Comparison of ENCODE assay signal across 17 cellular contexts in the genomic region with DNA sequence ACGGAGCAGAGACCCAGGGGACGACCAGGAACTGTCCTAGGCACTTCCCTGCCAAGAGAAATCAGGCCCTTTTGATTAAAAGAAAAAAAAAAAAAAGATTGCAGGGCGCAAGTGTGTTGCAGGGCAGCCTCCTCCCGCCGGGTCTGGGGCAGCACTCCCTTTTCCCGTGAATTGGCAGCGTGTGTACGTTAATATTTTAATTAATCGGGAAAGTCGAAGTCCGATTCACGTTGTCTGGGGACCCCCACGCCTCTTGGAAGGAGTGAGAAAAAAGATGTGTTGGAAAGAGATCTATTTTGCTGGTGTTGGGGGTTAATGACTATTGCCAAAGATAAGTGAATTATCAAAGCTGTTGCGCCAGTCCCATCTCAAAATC. TPM values are rescaled to one million over a fixed set of nuclear protein-coding genes. Genes with fewer than 3 reads are reported as not detected.
DNase-seq lines count a peak whose midpoint lies in the region; ATAC-seq lines count a peak whose summit lies in the region.
"Had no signal": no experiment of that assay in that cellular context is flagged by ENCODE, and none has a peak within 500 bp of the region (broad histone marks: within the 10 kb centered on the region; RNA-seq: fewer than 3 reads in every experiment).

No MANE protein-coding gene starts in this region.

- ATAC-seq in activated CD8-positive, alpha-beta memory T cell treated with anti-CD3 and anti-CD28 coated beads, Interleukin-2, amount 10 ng/mL, durations not matched to agents 7 days and 5 days = no peak

- H3K4me3 Mint-ChIP-seq in activated CD8-positive, alpha-beta memory T cell treated with anti-CD3 and anti-CD28 coated beads, Interleukin-2, amount 10 ng/mL, durations not matched to agents 7 days and 5 days = no peak overlapping the region
- H3K4me3 Mint-ChIP-seq: HFFc6 had no signal

- H3K4me1 Mint-ChIP-seq in activated CD8-positive, alpha-beta memory T cell treated with anti-CD3 and anti-CD28 coated beads, Interleukin-2, amount 10 ng/mL, durations not matched to agents 7 days and 5 days = peaks cover 10% of the 10 kb centered on the region

- no peak overlapping the region for H3K27ac Mint-ChIP-seq in activated CD8-positive, alpha-beta memory T cell treated with anti-CD3 and anti-CD28 coated beads, Interleukin-2, amount 10 ng/mL, durations not matched to agents 7 days and 5 days
- H3K27ac Mint-ChIP-seq: HFFc6 had no signal

- H3K4me1 ChIP-seq in HUES64 (ENCODE audit: insufficient read depth, low read length) (peaks cover 35% of the 10 kb centered on the region), skeletal muscle tissue (ENCODE audit: control insufficient read depth in 3 of 3, insufficient read depth in 3 of 3, low read length in 3 of 3) (peaks cover 6 to 18% (median 9%) of the 10 kb centered on the region in 3 donors)

- 1% methylated on average over 13 of the region's 14 CpGs for WGBS in HUES64

- no peaks in the 10 kb centered on the region for H3K9me3 ChIP-seq in HUES64 (ENCODE audit: insufficient read depth, low read depth, low read length)
- H3K9me3 ChIP-seq in iPS-18c (ENCODE audit: control insufficient read depth, insufficient read depth, low read length) = peaks cover 6% of the 10 kb centered on the region
- no peaks in the 10 kb centered on the region for H3K9me3 ChIP-seq in skeletal muscle tissue (ENCODE audit: control insufficient read depth in 3 of 3, low read length in 3 of 3)

- H3K36me3 Mint-ChIP-seq in activated CD8-positive, alpha-beta memory T cell treated with anti-CD3 and anti-CD28 coated beads, Interleukin-2, amount 10 ng/mL, durations not matched to agents 7 days and 5 days = peaks cover 6% of the 10 kb centered on the region

- H3K36me3 ChIP-seq in HUES64 (ENCODE audit: insufficient read depth, low read length) (no peaks in the 10 kb centered on the region), skeletal muscle tissue (ENCODE audit: control insufficient read depth in 3 of 3, insufficient read depth in 3 of 3, low read length in 3 of 3) (no peaks in the 10 kb centered on the region)

- H3K27me3 ChIP-seq in HUES64 (ENCODE audit: insufficient read depth, low read length) = peaks cover 98% of the 10 kb centered on the region
- H3K27me3 ChIP-seq in skeletal muscle tissue (ENCODE audit: control insufficient read depth in 3 of 3, insufficient read depth in 3 of 3, low read length in 3 of 3) = peaks cover 6 to 73% (median 62%) of the 10 kb centered on the region in 3 donors

- peaks cover 76% of the 10 kb centered on the region for H3K27me3 Mint-ChIP-seq in activated CD8-positive, alpha-beta memory T cell treated with anti-CD3 and anti-CD28 coated beads, Interleukin-2, amount 10 ng/mL, durations not matched to agents 7 days and 5 days

- H3K9ac ChIP-seq in HUES64 (ENCODE audit: low read depth, low read length) = no peak overlapping the region
- peak overlapping the region in 2 of 3 donors; percentile 11 to 60 for H3K9ac ChIP-seq in skeletal muscle tissue (ENCODE audit: low read depth in 1 of 3, low read length in 3 of 3)

- CTCF ChIA-PET in activated CD8-positive, alpha-beta memory T cell treated with anti-CD3 and anti-CD28 coated beads, Interleukin-2, amount 10 ng/mL, durations not matched to agents 7 days and 5 days (lab: Charles Lee) = no interaction called here

- H3K9me3 Mint-ChIP-seq in activated CD8-positive, alpha-beta memory T cell treated with anti-CD3 and anti-CD28 coated beads, Interleukin-2, amount 10 ng/mL, durations not matched to agents 7 days and 5 days (ENCODE audit: low read depth) = no peaks in the 10 kb centered on the region

- DNase-seq in activated CD8-positive, alpha-beta memory T cell treated with anti-CD3 and anti-CD28 coated beads, Interleukin-2, amount 10 ng/mL, durations not matched to agents 7 days and 5 days = peak; percentile 22
- no peak for DNase-seq in activated CD8-positive, alpha-beta memory T cell treated with anti-CD3 and anti-CD28 coated beads, Interleukin-2, amount 50 U/mL, for 4 hours
- no peak for DNase-seq in HUDEP-2 (lab: John Stamatoyannopoulos, UW; ENCODE audit: unreplicated experiment in 76 of 76)
- DNase-seq in NCI-H226 = no peak
- DNase-seq in stimulated activated CD4-positive, alpha-beta T cell treated with anti-CD3 and anti-CD28 coated beads, Interleukin-15, amount 100 ng/mL, for 24 hours = no peak
- DNase-seq: ACHN; activated CD4-positive, CD25-positive, alpha-beta regulatory T cell; anterior cingulate cortex; DMS53; HFFc6; kidney; NCI-H1105; NCI-H345; small intestine had no signal

- H3K27ac ChIP-seq in HUES64 (ENCODE audit: low read depth, low read length) (no peak overlapping the region), skeletal muscle tissue (ENCODE audit: low read depth, low read length) (peak overlapping the region; percentile 22)

- peak overlapping the region; percentile 44; the same call in 1 of the 2 replicates for H3K4me3 ChIP-seq in HUES64 (ENCODE audit: low read length)
- H3K4me3 ChIP-seq in iPS-18c (ENCODE audit: insufficient read depth, low read depth, low read length) = peak overlapping the region; percentile 51; the same call in 1 of the 2 replicates
- H3K4me3 ChIP-seq in skeletal muscle tissue (ENCODE audit: low read length in 3 of 3) = peak overlapping the region in 1 of 3 donors; percentile 49

RNA-seq across cellular contexts. Expression of a gene that starts 1.3 kb away (rescaled TPM):
- not detected for total RNA-seq in activated CD8-positive, alpha-beta memory T cell treated with anti-CD3 and anti-CD28 coated beads, Interleukin-2, amount 10 ng/mL, durations not matched to agents 7 days and 5 days
- 0.65 TPM for polyA plus RNA-seq in HUES64 (2013, experiment 1 of 2)
- 1.3 TPM for polyA plus RNA-seq in HUES64 (2013, experiment 2 of 2)
- total RNA-seq in skeletal muscle tissue = 33.4 TPM

Comparison
In these comparisons a context has a peak if more than half of its experiments do, and no peak if none do; other contexts are left out.
1. RNA of a gene that starts 1.3 kb away (total RNA-seq): 33.4 TPM in skeletal muscle tissue (single experiment); not detected in activated CD8-positive, alpha-beta memory T cell treated with anti-CD3 and anti-CD28 coated beads, Interleukin-2, amount 10 ng/mL, durations not matched to agents 7 days and 5 days; every median in the first group is over 10 times any median in the second.